In genomic region chr11:13691296-13691899, GRCh38 we compare ENCODE assay signal across 1 cellular context.
TF ChIP-seq lines count a peak whose summit lies in the region.

No MANE protein-coding gene starts in this region.

TF ChIP-seq in K562, 482 proteins besides CTCF, POLR2A, EP300 and RAD21 (continued from another document):
- TF ChIP-seq E2F8 (IDR thresholded peaks at IDR 0.05; ENCODE audit: low read depth, partially characterized antibody), result no peak
- TF ChIP-seq CEBPG (CRISPR knock-in tag; IDR thresholded peaks at IDR 0.05), result no peak
- 0 out of 4 replicates have a peak, but pooled peaks of 1 of the 2 experiments have one; percentile 20 for TF ChIP-seq CEBPG (tag; conservative IDR thresholded peaks at IDR 0.05 in 1 of 2, IDR thresholded peaks at IDR 0.05 in 1 of 2)
- TF ChIP-seq ETV1 (tag; conservative IDR thresholded peaks at IDR 0.05; ENCODE audit: low read depth), result no peak
- TF ChIP-seq CEBPB (tag; IDR thresholded peaks at IDR 0.05), result peak; percentile 44; the same call in 1 of the 2 replicates
- TF ChIP-seq ZNF354B (CRISPR knock-in tag; IDR thresholded peaks at IDR 0.05), result no peak
